In genomic region chr15:92383528-92384326, GRCh38 we compare ENCODE assay signal across 9 cellular contexts. TPM values are rescaled to one million over a fixed set of nuclear protein-coding genes. Genes with fewer than 3 reads are reported as not detected.
A peak's percentile ranks its signal among the peaks of the same experiment; 100 is the strongest.
DNase-seq lines count a peak whose midpoint lies in the region; ATAC-seq and TF ChIP-seq lines count a peak whose summit lies in the region.
"Had no signal": no experiment of that assay in that cellular context is flagged by ENCODE, and none has a peak within 500 bp of the region (broad histone marks: within the 10 kb centered on the region; RNA-seq: fewer than 3 reads in every experiment).

No MANE protein-coding gene starts in this region.

- CTCF ChIA-PET in RWPE1 (lab: Yijun Ruan, JAX), result no interaction called here

- POLR2A ChIA-PET in RWPE1 (lab: Yijun Ruan, JAX; ENCODE audit: low non-redundant PET), result no interaction called here

- DNase-seq in RWPE1 (ENCODE audit: low spot score) (no peak), left ventricle myocardium inferior (no peak), epidermal melanocyte (ENCODE audit: insufficient read length, low spot score) (no peak), SIG-M5 (lab: John Stamatoyannopoulos, UW) (no peak)
- DNase-seq in effector memory CD4-positive, alpha-beta T cell, result no peak

- peaks cover 37% of the 10 kb centered on the region for H3K27me3 ChIP-seq in left ventricle myocardium inferior (ENCODE audit: low read depth)
- no peaks in the 10 kb centered on the region for H3K27me3 ChIP-seq in effector memory CD4-positive, alpha-beta T cell (replicated peaks; ENCODE audit: control insufficient read depth, insufficient read depth, low read length, poor library complexity, severe bottlenecking)

- ATAC-seq in GM19351 (IDR thresholded peaks at IDR 0.05; ENCODE audit: unreplicated experiment) (peak; percentile 77), HG03175 (IDR thresholded peaks at IDR 0.05; ENCODE audit: unreplicated experiment) (no peak)

- no peaks in the 10 kb centered on the region for H3K4me1 ChIP-seq in left ventricle myocardium inferior
- no peaks in the 10 kb centered on the region for H3K4me1 ChIP-seq in effector memory CD4-positive, alpha-beta T cell (ENCODE audit: control insufficient read depth, insufficient read depth, low read length, poor library complexity, severe bottlenecking)

- TF ChIP-seq CTCF in C4-2B (conservative IDR thresholded peaks at IDR 0.05) (peak; percentile 95), RWPE1 (conservative IDR thresholded peaks at IDR 0.05; ENCODE audit: low read depth) (peak; percentile 27; the same call in 1 of the 2 replicates), left ventricle myocardium inferior (IDR thresholded peaks at IDR 0.05; ENCODE audit: borderline replicate concordance) (peak; percentile 73)

- intact Hi-C loops in left ventricle myocardium inferior (cut with micrococcal nuclease), result no loop called here

- H3K36me3 ChIP-seq in left ventricle myocardium inferior, result no peaks in the 10 kb centered on the region
- no peaks in the 10 kb centered on the region for H3K36me3 ChIP-seq in effector memory CD4-positive, alpha-beta T cell (ENCODE audit: control insufficient read depth, insufficient read depth, low read length)

- H3K27ac ChIP-seq in C4-2B (no peak overlapping the region), RWPE1 (no peak overlapping the region), left ventricle myocardium inferior (replicated peaks) (no peak overlapping the region)
- no peak overlapping the region for H3K27ac ChIP-seq in effector memory CD4-positive, alpha-beta T cell (ENCODE audit: insufficient read depth, low read length, poor library complexity, severe bottlenecking)
- H3K27ac ChIP-seq: epithelial cell of prostate had no signal

- H3K9me3 ChIP-seq in left ventricle myocardium inferior (replicated peaks), result peaks cover 11% of the 10 kb centered on the region
- no peaks in the 10 kb centered on the region for H3K9me3 ChIP-seq in effector memory CD4-positive, alpha-beta T cell (ENCODE audit: control insufficient read depth, low read length)

- H3K4me3 ChIP-seq in left ventricle myocardium inferior, result no peak overlapping the region
- no peak overlapping the region for H3K4me3 ChIP-seq in effector memory CD4-positive, alpha-beta T cell (ENCODE audit: insufficient read depth, low read depth, low read length, poor library complexity, severe bottlenecking)

RNA-seq across cellular contexts. Expression of gene ST8SIA2, which starts 10.0 kb away (rescaled TPM):
- 3.6 TPM for total RNA-seq in left ventricle myocardium inferior

Comparison
In these comparisons a context has a peak if more than half of its experiments do, and no peak if none do; other contexts are left out.
1. CTCF ChIP-seq: peak in every context shown above with its lines; median percentile 95 in C4-2B; 73 in left ventricle myocardium inferior; 27 in RWPE1.